ENCODE assay signal across 20 cellular contexts in genomic region chr15:22227961-22228762, GRCh38.
DNase-seq lines count a peak whose midpoint lies in the region; ATAC-seq, FAIRE-seq and TF ChIP-seq lines count a peak whose summit lies in the region.
"Had no signal": no experiment of that assay in that cellular context is flagged by ENCODE, and none has a peak within 500 bp of the region (broad histone marks: within the 10 kb centered on the region; RNA-seq: fewer than 3 reads in every experiment).

No MANE protein-coding gene starts in this region.

- no peaks in the 10 kb centered on the region for H3K36me3 Mint-ChIP-seq in activated CD4-positive, alpha-beta T cell treated with anti-CD3 and anti-CD28 coated beads, Interleukin-2, amount 10 ng/mL, durations not matched to agents 7 days and 5 days (ENCODE audit: low read depth)
- H3K36me3 Mint-ChIP-seq in CD14-positive monocyte: no peaks in the 10 kb centered on the region

- no peak for FAIRE-seq in kidney (lab: Jason Lieb, UNC)
- FAIRE-seq: G401.6, HTR-8/SVneo had no signal

- no peak overlapping the region for H3K4me3 ChIP-seq in kidney (ENCODE audit: low read length in 2 of 2)
- H3K4me3 ChIP-seq: BLaER1, GM23248 had no signal

- CTCF ChIA-PET in activated CD4-positive, alpha-beta T cell treated with anti-CD3 and anti-CD28 coated beads, Interleukin-2, amount 10 ng/mL, durations not matched to agents 7 days and 5 days (lab: Charles Lee): no interaction called here

- H3K9me3 Mint-ChIP-seq in activated CD4-positive, alpha-beta T cell treated with anti-CD3 and anti-CD28 coated beads, Interleukin-2, amount 10 ng/mL, durations not matched to agents 7 days and 5 days: no peaks in the 10 kb centered on the region
- H3K9me3 Mint-ChIP-seq in CD14-positive monocyte: peaks cover 0 to 2% (median 0%) of the 10 kb centered on the region in 7 donors

- intact Hi-C loops in CD14-positive monocyte (cut with micrococcal nuclease) (no loop called here), kidney (cut with DNase I) (no loop called here), posterior vena cava (cut with DNase I) (no loop called here)

- peaks cover 0 to 6% of the 10 kb centered on the region in 2 donors for H3K4me1 ChIP-seq in kidney (ENCODE audit: control insufficient read depth in 1 of 2, insufficient read depth in 1 of 2, low read depth in 1 of 2, low read length in 2 of 2)

- H3K36me3 ChIP-seq in kidney (ENCODE audit: control insufficient read depth in 1 of 2, insufficient read depth in 2 of 2, low read length in 2 of 2): no peaks in the 10 kb centered on the region
- H3K36me3 ChIP-seq: BLaER1 had no signal

- ATAC-seq in HG03139 (IDR thresholded peaks at IDR 0.05; ENCODE audit: unreplicated experiment): no peak

- DNase-seq in activated CD4-positive, alpha-beta T cell treated with anti-CD3 and anti-CD28 coated beads, Interleukin-2, amount 10 ng/mL, durations not matched to agents 7 days and 5 days: no peak
- no peak for DNase-seq in activated CD4-positive, alpha-beta T cell treated with anti-CD3 and anti-CD28 coated beads for 4 hours
- DNase-seq in CD14-positive monocyte (ENCODE audit: low spot score) (peak; percentile 41), kidney (peak; percentile 69), posterior vena cava (ENCODE audit: low spot score) (peak; percentile 72), kidney tubule cell (ENCODE audit: low spot score) (no peak), OCI-M2 (lab: John Stamatoyannopoulos, UW; ENCODE audit: unreplicated experiment) (no peak)
- DNase-seq: DND-41, GM23248, HCEC 1CT, NCI-H1436 treated with DMSO at 0.1 percent for 48 hours, NCI-H2029 treated with DMSO at 0.1 percent for 48 hours, NCI-H2171 treated with DMSO at 0.1 percent for 48 hours, NCI-H446 treated with DMSO at 0.1 percent for 48 hours, OCI-M1 had no signal

- peak overlapping the region; percentile 6 for H3K27ac Mint-ChIP-seq in activated CD4-positive, alpha-beta T cell treated with anti-CD3 and anti-CD28 coated beads, Interleukin-2, amount 10 ng/mL, durations not matched to agents 7 days and 5 days
- H3K27ac Mint-ChIP-seq in CD14-positive monocyte: no peak overlapping the region

- POLR2A ChIA-PET in activated CD4-positive, alpha-beta T cell treated with anti-CD3 and anti-CD28 coated beads, Interleukin-2, amount 10 ng/mL, durations not matched to agents 7 days and 5 days (lab: Charles Lee): no interaction called here

- peaks cover 0 to 4% of the 10 kb centered on the region in 2 donors for H3K9me3 ChIP-seq in kidney (ENCODE audit: control insufficient read depth in 1 of 2, low read length in 2 of 2)
- H3K9me3 ChIP-seq: BLaER1 had no signal

- peaks cover 23% of the 10 kb centered on the region for H3K27me3 Mint-ChIP-seq in activated CD4-positive, alpha-beta T cell treated with anti-CD3 and anti-CD28 coated beads, Interleukin-2, amount 10 ng/mL, durations not matched to agents 7 days and 5 days
- H3K27me3 Mint-ChIP-seq in CD14-positive monocyte (ENCODE audit: low read depth in 3 of 3): peaks cover 2 to 7% (median 4%) of the 10 kb centered on the region in 3 donors

- TF ChIP-seq CTCF in CD14-positive monocyte (IDR thresholded peaks at IDR 0.05) (no peak), kidney (IDR thresholded peaks at IDR 0.05; ENCODE audit: borderline replicate concordance, extremely low read depth, insufficient read depth) (no peak)

- no peak overlapping the region for H3K27ac ChIP-seq in kidney (ENCODE audit: low read depth in 2 of 2, low read length in 2 of 2)
- H3K27ac ChIP-seq: BLaER1, GM23248, HL-60 had no signal

- peaks cover 11% of the 10 kb centered on the region for H3K4me1 Mint-ChIP-seq in activated CD4-positive, alpha-beta T cell treated with anti-CD3 and anti-CD28 coated beads, Interleukin-2, amount 10 ng/mL, durations not matched to agents 7 days and 5 days
- no peaks in the 10 kb centered on the region for H3K4me1 Mint-ChIP-seq in CD14-positive monocyte

- no peak overlapping the region for H3K4me3 Mint-ChIP-seq in activated CD4-positive, alpha-beta T cell treated with anti-CD3 and anti-CD28 coated beads, Interleukin-2, amount 10 ng/mL, durations not matched to agents 7 days and 5 days
- no peak overlapping the region for H3K4me3 Mint-ChIP-seq in CD14-positive monocyte

- no peak overlapping the region for H3K9ac ChIP-seq in kidney (ENCODE audit: low read length in 2 of 2)
- H3K9ac ChIP-seq: BLaER1, GM23248 had no signal

Comparison
In these comparisons a context has a peak if more than half of its experiments do, and no peak if none do; other contexts are left out.
1. DNase-seq: peak in CD14-positive monocyte (single experiment), kidney (single experiment) and posterior vena cava (single experiment); none in activated CD4-positive, alpha-beta T cell treated with anti-CD3 and anti-CD28 coated beads, Interleukin-2, amount 10 ng/mL, durations not matched to agents 7 days and 5 days (single experiment), activated CD4-positive, alpha-beta T cell treated with anti-CD3 and anti-CD28 coated beads for 4 hours (0 of 2), kidney tubule cell (single experiment) and OCI-M2 (single experiment).